In the genomic region with DNA sequence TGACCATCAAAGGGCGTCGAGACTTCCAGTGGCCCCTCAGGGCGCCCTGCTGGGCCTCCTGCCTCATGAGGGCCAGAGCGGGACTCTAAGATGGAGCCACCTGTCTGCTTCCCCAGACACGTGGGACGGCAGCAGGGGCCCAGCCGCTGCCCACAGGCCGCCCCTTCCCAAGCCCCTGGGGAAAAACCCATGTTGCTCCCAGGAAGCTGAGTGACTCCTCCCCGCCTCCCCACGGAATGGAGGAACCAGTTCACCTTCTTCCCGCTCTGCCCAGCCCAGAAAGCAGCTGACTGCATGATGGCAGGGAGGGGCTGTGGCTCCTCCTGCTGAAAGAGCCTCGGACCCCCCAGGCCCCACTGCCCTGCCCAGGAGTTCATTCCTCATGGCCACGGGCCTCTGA, we compare ENCODE assay signal across 10 cellular contexts. TPM values are rescaled to one million over a fixed set of nuclear protein-coding genes. Genes with fewer than 3 reads are reported as not detected.
DNase-seq lines count a peak whose midpoint lies in the region; ATAC-seq and TF ChIP-seq lines count a peak whose summit lies in the region.
"Had no signal": no experiment of that assay in that cellular context is flagged by ENCODE, and none has a peak within 500 bp of the region (broad histone marks: within the 10 kb centered on the region; RNA-seq: fewer than 3 reads in every experiment).

No MANE protein-coding gene starts in this region.

- H3K4me3 ChIP-seq in right atrium auricular region (no peak overlapping the region), uterus (peak overlapping the region in 1 of 2 donors; percentile 4), BE2C (ENCODE audit: low read depth, low read length) (no peak overlapping the region; the same call in 1 of the 2 replicates)
- H3K4me3 ChIP-seq in naive thymus-derived CD4-positive, alpha-beta T cell (ENCODE audit: low read length): no peak overlapping the region

- peaks cover 15% of the 10 kb centered on the region for H3K4me1 Mint-ChIP-seq in activated naive CD8-positive, alpha-beta T cell treated with anti-CD3 and anti-CD28 coated beads, Interleukin-2, amount 50 U/mL, for 24 hours
- peaks cover 14 to 44% (median 28%) of the 10 kb centered on the region in 7 donors for H3K4me1 Mint-ChIP-seq in naive thymus-derived CD4-positive, alpha-beta T cell

- no peak overlapping the region for H3K4me3 Mint-ChIP-seq in activated naive CD8-positive, alpha-beta T cell treated with anti-CD3 and anti-CD28 coated beads, Interleukin-2, amount 50 U/mL, for 24 hours
- H3K4me3 Mint-ChIP-seq in naive thymus-derived CD4-positive, alpha-beta T cell: peak overlapping the region in 2 of 10 donors; percentile 51 to 67

- H3K36me3 Mint-ChIP-seq in activated naive CD8-positive, alpha-beta T cell treated with anti-CD3 and anti-CD28 coated beads, Interleukin-2, amount 50 U/mL, for 24 hours (ENCODE audit: low read depth): peaks cover 27% of the 10 kb centered on the region
- H3K36me3 Mint-ChIP-seq in naive thymus-derived CD4-positive, alpha-beta T cell: peaks cover 0 to 26% (median 7%) of the 10 kb centered on the region in 5 donors

- H3K27ac ChIP-seq in right atrium auricular region (peak overlapping the region in 1 of 2 donors; percentile 63), uterus (peak overlapping the region; percentile 36 to 48)
- no peak overlapping the region for H3K27ac ChIP-seq in naive thymus-derived CD4-positive, alpha-beta T cell (ENCODE audit: low read depth, low read length)

- POLR2A ChIA-PET in naive thymus-derived CD4-positive, alpha-beta T cell (lab: Charles Lee): no interaction called here

- H3K27me3 ChIP-seq in right atrium auricular region: no peaks in the 10 kb centered on the region
- H3K27me3 ChIP-seq in naive thymus-derived CD4-positive, alpha-beta T cell (ENCODE audit: control insufficient read depth in 2 of 2, insufficient read depth in 2 of 2, low read length in 2 of 2): no peaks in the 10 kb centered on the region
- H3K27me3 ChIP-seq in uterus: no peaks in the 10 kb centered on the region
- H3K27me3 ChIP-seq in BE2C: no peaks in the 10 kb centered on the region

- DNase-seq in Right ventricle myocardium superior (peak; percentile 35), right atrium auricular region (ENCODE audit: low spot score) (no peak), uterus (no peak), BE2C (no peak), T1000 (lab: John Stamatoyannopoulos, UW) (no peak), NCI-H2171 (lab: John Stamatoyannopoulos, UW) (no peak)
- DNase-seq in activated naive CD8-positive, alpha-beta T cell treated with anti-CD3 and anti-CD28 coated beads, Interleukin-2, amount 50 U/mL, for 24 hours: no peak
- no peak for DNase-seq in naive thymus-derived CD4-positive, alpha-beta T cell
- DNase-seq: NCI-H2029, retina had no signal

- TF ChIP-seq CTCF in right atrium auricular region (IDR thresholded peaks at IDR 0.05): no peak
- TF ChIP-seq CTCF in uterus (IDR thresholded peaks at IDR 0.05): no peak
- no peak for TF ChIP-seq CTCF in BE2C (IDR thresholded peaks at IDR 0.05; ENCODE audit: low read depth, low read length)

- no peak for ATAC-seq in Right ventricle myocardium superior (ENCODE audit: poor library complexity)
- ATAC-seq in activated naive CD8-positive, alpha-beta T cell treated with anti-CD3 and anti-CD28 coated beads, Interleukin-2, amount 50 U/mL, for 24 hours: no peak
- ATAC-seq in naive thymus-derived CD4-positive, alpha-beta T cell: no peak

- intact Hi-C loops in Right ventricle myocardium superior (cut with DNase I) (no loop called here), uterus (cut with DNase I; ENCODE audit: low total_unique reads) (no loop called here)
- intact Hi-C loops in naive thymus-derived CD4-positive, alpha-beta T cell (cut with micrococcal nuclease): no loop called here

- H3K4me1 ChIP-seq in right atrium auricular region (peaks cover 0 to 33% of the 10 kb centered on the region in 2 donors), uterus (peaks cover 12 to 18% of the 10 kb centered on the region in 2 donors), BE2C (peaks cover 24% of the 10 kb centered on the region)
- peaks cover 0 to 12% of the 10 kb centered on the region in 2 donors for H3K4me1 ChIP-seq in naive thymus-derived CD4-positive, alpha-beta T cell (ENCODE audit: control insufficient read depth in 2 of 2, insufficient read depth in 2 of 2, low read length in 2 of 2)

- no peak for TF ChIP-seq POLR2A in uterus (IDR thresholded peaks at IDR 0.05)

- H3K27me3 Mint-ChIP-seq in activated naive CD8-positive, alpha-beta T cell treated with anti-CD3 and anti-CD28 coated beads, Interleukin-2, amount 50 U/mL, for 24 hours: no peaks in the 10 kb centered on the region
- H3K27me3 Mint-ChIP-seq in naive thymus-derived CD4-positive, alpha-beta T cell: no peaks in the 10 kb centered on the region

- no peaks in the 10 kb centered on the region for H3K9me3 Mint-ChIP-seq in activated naive CD8-positive, alpha-beta T cell treated with anti-CD3 and anti-CD28 coated beads, Interleukin-2, amount 50 U/mL, for 24 hours
- peaks cover 0 to 2% (median 0%) of the 10 kb centered on the region in 11 donors for H3K9me3 Mint-ChIP-seq in naive thymus-derived CD4-positive, alpha-beta T cell

- H3K36me3 ChIP-seq in right atrium auricular region: peaks cover 47% of the 10 kb centered on the region
- H3K36me3 ChIP-seq in naive thymus-derived CD4-positive, alpha-beta T cell (ENCODE audit: control insufficient read depth in 2 of 3, insufficient read depth in 3 of 3, low read length in 3 of 3): peaks cover 17 to 90% (median 20%) of the 10 kb centered on the region in 3 experiments
- no peaks in the 10 kb centered on the region for H3K36me3 ChIP-seq in uterus
- H3K36me3 ChIP-seq in BE2C: peaks cover 45% of the 10 kb centered on the region

- H3K27ac Mint-ChIP-seq in activated naive CD8-positive, alpha-beta T cell treated with anti-CD3 and anti-CD28 coated beads, Interleukin-2, amount 50 U/mL, for 24 hours: peak overlapping the region; percentile 73
- peak overlapping the region in 7 of 9 donors; percentile 18 to 82 (median 69) for H3K27ac Mint-ChIP-seq in naive thymus-derived CD4-positive, alpha-beta T cell

- no peaks in the 10 kb centered on the region for H3K9me3 ChIP-seq in right atrium auricular region
- no peaks in the 10 kb centered on the region for H3K9me3 ChIP-seq in naive thymus-derived CD4-positive, alpha-beta T cell (ENCODE audit: control insufficient read depth in 2 of 3, low read length in 3 of 3)
- H3K9me3 ChIP-seq in uterus: no peaks in the 10 kb centered on the region
- no peaks in the 10 kb centered on the region for H3K9me3 ChIP-seq in BE2C

- CTCF ChIA-PET in naive thymus-derived CD4-positive, alpha-beta T cell (lab: Charles Lee): no interaction called here

RNA-seq across cellular contexts. Expression of a gene that starts 14.9 kb away (rescaled TPM):
- total RNA-seq in Right ventricle myocardium superior (23.6 TPM), right atrium auricular region (10 to 100 TPM; 13.4 to 17.6 TPM), uterus (10 to 100 TPM; 13.1 to 43.9 (median 22.4) TPM)
- total RNA-seq in naive thymus-derived CD4-positive, alpha-beta T cell: 10 to 100 TPM; 45.8 to 77.3 (median 59.3) TPM
- polyA plus RNA-seq in naive thymus-derived CD4-positive, alpha-beta T cell: 10 to 100 TPM; 14.5 to 21.0 TPM
- polyA plus RNA-seq in BE2C (2012; ENCODE audit: insufficient read depth, insufficient read length, low read depth): 176 TPM
